ENCODE assay signal across 29 cellular contexts in the genomic region with DNA sequence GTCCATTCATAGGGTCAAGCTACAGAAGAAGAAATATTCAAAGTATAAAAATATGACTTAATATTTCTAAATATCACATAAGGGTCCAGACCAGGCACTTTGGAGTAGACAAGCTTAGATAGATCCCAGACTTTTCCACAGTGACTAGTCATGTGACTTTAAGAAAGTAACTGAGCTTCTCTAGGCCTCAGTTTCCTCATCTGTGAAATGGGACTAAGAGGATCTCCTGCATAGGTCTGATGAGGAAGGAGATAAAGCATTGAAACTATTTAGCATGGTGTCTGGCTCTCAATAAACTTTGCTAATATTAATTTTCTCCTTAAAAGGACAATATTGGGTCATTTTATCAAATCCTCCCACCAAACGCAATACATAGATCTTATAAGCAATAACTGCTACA.
DNase-seq lines count a peak whose midpoint lies in the region; ATAC-seq and TF ChIP-seq lines count a peak whose summit lies in the region.
"Had no signal": no experiment of that assay in that cellular context is flagged by ENCODE, and none has a peak within 500 bp of the region (broad histone marks: within the 10 kb centered on the region; RNA-seq: fewer than 3 reads in every experiment).

No MANE protein-coding gene starts in this region.

- no peaks in the 10 kb centered on the region for H3K4me1 Mint-ChIP-seq in activated CD8-positive, alpha-beta memory T cell treated with anti-CD3 and anti-CD28 coated beads, Interleukin-2, amount 10 ng/mL, durations not matched to agents 7 days and 5 days
- no peaks in the 10 kb centered on the region for H3K4me1 Mint-ChIP-seq in CD8-positive, alpha-beta T cell (ENCODE audit: low read depth)
- H3K4me1 Mint-ChIP-seq in activated CD8-positive, alpha-beta T cell treated with anti-CD3 and anti-CD28 coated beads, Interleukin-2, amount 10 ng/mL, durations not matched to agents 7 days and 5 days (ENCODE audit: low read depth) = no peaks in the 10 kb centered on the region
- peaks cover 60 to 82% of the 10 kb centered on the region in 2 donors for H3K4me1 Mint-ChIP-seq in immature natural killer cell
- H3K4me1 Mint-ChIP-seq: activated T-helper 17 cell treated with anti-CD3 and anti-CD28 coated beads, Interleukin-2, amount 50 U/mL, for 72 hours; CD4-positive, CD25-positive, alpha-beta regulatory T cell had no signal

- POLR2A ChIA-PET in CD8-positive, alpha-beta T cell (lab: Charles Lee) = interaction anchor here (0.8 kb wide), 1 partner anchor 56 kb away, joined by 3 read pairs; no protein-coding TSS in a partner anchor
- POLR2A ChIA-PET in activated CD8-positive, alpha-beta T cell treated with anti-CD3 and anti-CD28 coated beads, Interleukin-2, amount 10 ng/mL, durations not matched to agents 7 days and 5 days (lab: Charles Lee) = no interaction called here
- POLR2A ChIA-PET in HEK293T (lab: Yijun Ruan, JAX) = no interaction called here

- CTCF ChIA-PET in activated CD8-positive, alpha-beta memory T cell treated with anti-CD3 and anti-CD28 coated beads, Interleukin-2, amount 10 ng/mL, durations not matched to agents 7 days and 5 days (lab: Charles Lee) = interaction anchor here (1.8 kb wide), 1 partner anchor 27 kb away, joined by 4 read pairs; no protein-coding TSS in a partner anchor
- CTCF ChIA-PET in CD8-positive, alpha-beta T cell (lab: Charles Lee) = no interaction called here
- CTCF ChIA-PET in activated CD8-positive, alpha-beta T cell treated with anti-CD3 and anti-CD28 coated beads, Interleukin-2, amount 10 ng/mL, durations not matched to agents 7 days and 5 days (lab: Charles Lee) = interaction anchor here (1.0 to 2.2 kb wide), 3 partner anchors 27 to 60 kb away, joined by 4 to 6 read pairs (median 4); no protein-coding TSS in a partner anchor
- CTCF ChIA-PET in HEK293T (lab: Yijun Ruan, JAX) = no interaction called here

- no peaks in the 10 kb centered on the region for H3K27me3 Mint-ChIP-seq in activated CD8-positive, alpha-beta memory T cell treated with anti-CD3 and anti-CD28 coated beads, Interleukin-2, amount 10 ng/mL, durations not matched to agents 7 days and 5 days
- H3K27me3 Mint-ChIP-seq in CD8-positive, alpha-beta T cell (ENCODE audit: low read depth) = no peaks in the 10 kb centered on the region
- no peaks in the 10 kb centered on the region for H3K27me3 Mint-ChIP-seq in activated CD8-positive, alpha-beta T cell treated with anti-CD3 and anti-CD28 coated beads, Interleukin-2, amount 10 ng/mL, durations not matched to agents 7 days and 5 days (ENCODE audit: low read depth)
- H3K27me3 Mint-ChIP-seq in immature natural killer cell (ENCODE audit: low read depth in 3 of 3) = peaks cover 0 to 29% (median 16%) of the 10 kb centered on the region in 3 donors
- H3K27me3 Mint-ChIP-seq: activated T-helper 17 cell treated with anti-CD3 and anti-CD28 coated beads, Interleukin-2, amount 50 U/mL, for 72 hours; CD4-positive, CD25-positive, alpha-beta regulatory T cell; progenitor cell of endocrine pancreas had no signal

- peaks cover 5% of the 10 kb centered on the region for H3K36me3 Mint-ChIP-seq in activated CD8-positive, alpha-beta memory T cell treated with anti-CD3 and anti-CD28 coated beads, Interleukin-2, amount 10 ng/mL, durations not matched to agents 7 days and 5 days
- no peaks in the 10 kb centered on the region for H3K36me3 Mint-ChIP-seq in CD8-positive, alpha-beta T cell
- no peaks in the 10 kb centered on the region for H3K36me3 Mint-ChIP-seq in activated CD8-positive, alpha-beta T cell treated with anti-CD3 and anti-CD28 coated beads, Interleukin-2, amount 10 ng/mL, durations not matched to agents 7 days and 5 days (ENCODE audit: low read depth)
- peaks cover 33 to 39% (median 33%) of the 10 kb centered on the region in 3 donors for H3K36me3 Mint-ChIP-seq in immature natural killer cell
- H3K36me3 Mint-ChIP-seq: CD4-positive, CD25-positive, alpha-beta regulatory T cell had no signal

- TF ChIP-seq CTCF in CD8-positive, alpha-beta T cell (IDR thresholded peaks at IDR 0.05) = no peak
- no peak for TF ChIP-seq CTCF in Peyer's patch (IDR thresholded peaks at IDR 0.05)

- no peak for ATAC-seq in activated CD8-positive, alpha-beta memory T cell treated with anti-CD3 and anti-CD28 coated beads, Interleukin-2, amount 10 ng/mL, durations not matched to agents 7 days and 5 days
- ATAC-seq in CD8-positive, alpha-beta T cell = no peak
- no peak for ATAC-seq in activated CD8-positive, alpha-beta T cell treated with anti-CD3 and anti-CD28 coated beads, Interleukin-2, amount 10 ng/mL, durations not matched to agents 7 days and 5 days
- ATAC-seq: activated T-helper 17 cell treated with anti-CD3 and anti-CD28 coated beads, Interleukin-2, amount 50 U/mL, for 72 hours; esophagus mucosa; left ventricle myocardium superior; Right ventricle myocardium inferior; sciatic nerve had no signal

- peak overlapping the region; percentile 59 for H3K27ac Mint-ChIP-seq in activated CD8-positive, alpha-beta memory T cell treated with anti-CD3 and anti-CD28 coated beads, Interleukin-2, amount 10 ng/mL, durations not matched to agents 7 days and 5 days
- H3K27ac Mint-ChIP-seq in CD8-positive, alpha-beta T cell = no peak overlapping the region
- no peak overlapping the region for H3K27ac Mint-ChIP-seq in activated CD8-positive, alpha-beta T cell treated with anti-CD3 and anti-CD28 coated beads, Interleukin-2, amount 10 ng/mL, durations not matched to agents 7 days and 5 days
- H3K27ac Mint-ChIP-seq in immature natural killer cell = peak overlapping the region; percentile 90 to 97 (median 96)
- H3K27ac Mint-ChIP-seq: activated T-helper 17 cell treated with anti-CD3 and anti-CD28 coated beads, Interleukin-2, amount 50 U/mL, for 72 hours; dendritic cell treated with granulocyte-macrophage colony-stimulating factor and Interleukin-4, amounts not matched to agents 40 ng/mL and 50 ng/mL, for 4 days; endodermal cell; progenitor cell of endocrine pancreas had no signal

- H3K9me3 ChIP-seq in CD8-positive, alpha-beta T cell (ENCODE audit: low read length) = no peaks in the 10 kb centered on the region
- H3K9me3 ChIP-seq in Peyer's patch = no peaks in the 10 kb centered on the region
- H3K9me3 ChIP-seq: tibial artery, vagina had no signal

- H3K4me3 Mint-ChIP-seq in activated CD8-positive, alpha-beta memory T cell treated with anti-CD3 and anti-CD28 coated beads, Interleukin-2, amount 10 ng/mL, durations not matched to agents 7 days and 5 days = peak overlapping the region; percentile 70
- peak overlapping the region; percentile 70 for H3K4me3 Mint-ChIP-seq in CD8-positive, alpha-beta T cell
- peak overlapping the region; percentile 63 for H3K4me3 Mint-ChIP-seq in activated CD8-positive, alpha-beta T cell treated with anti-CD3 and anti-CD28 coated beads, Interleukin-2, amount 10 ng/mL, durations not matched to agents 7 days and 5 days
- H3K4me3 Mint-ChIP-seq in immature natural killer cell = peak overlapping the region; percentile 92 to 99 (median 98)
- H3K4me3 Mint-ChIP-seq: activated T-helper 17 cell treated with anti-CD3 and anti-CD28 coated beads, Interleukin-2, amount 50 U/mL, for 72 hours; dendritic cell treated with granulocyte-macrophage colony-stimulating factor and Interleukin-4, amounts not matched to agents 40 ng/mL and 50 ng/mL, for 4 days; endodermal cell had no signal

- no peak overlapping the region for H3K27ac ChIP-seq in CD8-positive, alpha-beta T cell (ENCODE audit: low read depth, low read length)
- H3K27ac ChIP-seq in Peyer's patch = no peak overlapping the region
- H3K27ac ChIP-seq: PC-9, tibial artery, vagina had no signal

- TF ChIP-seq POLR2A in Peyer's patch (IDR thresholded peaks at IDR 0.05) = no peak

- intact Hi-C loops in CD8-positive, alpha-beta T cell (cut with DNase I, micrococcal nuclease) = loop anchor here in 1 of 2 experiments (1.0 kb wide), 1 partner anchor 25 kb away; no protein-coding TSS in a partner anchor

- H3K36me3 ChIP-seq in CD8-positive, alpha-beta T cell (ENCODE audit: insufficient read depth, low read length) = no peaks in the 10 kb centered on the region
- no peaks in the 10 kb centered on the region for H3K36me3 ChIP-seq in Peyer's patch
- H3K36me3 ChIP-seq: tibial artery, vagina had no signal

- H3K27me3 ChIP-seq in CD8-positive, alpha-beta T cell (ENCODE audit: insufficient read depth, low read length) = no peaks in the 10 kb centered on the region
- no peaks in the 10 kb centered on the region for H3K27me3 ChIP-seq in Peyer's patch
- H3K27me3 ChIP-seq: tibial artery, vagina had no signal

- no peaks in the 10 kb centered on the region for H3K9me3 Mint-ChIP-seq in activated CD8-positive, alpha-beta memory T cell treated with anti-CD3 and anti-CD28 coated beads, Interleukin-2, amount 10 ng/mL, durations not matched to agents 7 days and 5 days (ENCODE audit: low read depth)
- no peaks in the 10 kb centered on the region for H3K9me3 Mint-ChIP-seq in CD8-positive, alpha-beta T cell
- no peaks in the 10 kb centered on the region for H3K9me3 Mint-ChIP-seq in activated CD8-positive, alpha-beta T cell treated with anti-CD3 and anti-CD28 coated beads, Interleukin-2, amount 10 ng/mL, durations not matched to agents 7 days and 5 days (ENCODE audit: insufficient read depth)
- H3K9me3 Mint-ChIP-seq in immature natural killer cell = no peaks in the 10 kb centered on the region
- H3K9me3 Mint-ChIP-seq: activated T-helper 17 cell treated with anti-CD3 and anti-CD28 coated beads, Interleukin-2, amount 50 U/mL, for 72 hours; CD4-positive, CD25-positive, alpha-beta regulatory T cell; dendritic cell treated with granulocyte-macrophage colony-stimulating factor and Interleukin-4, amounts not matched to agents 40 ng/mL and 50 ng/mL, for 4 days; endodermal cell had no signal

- H3K4me1 ChIP-seq in CD8-positive, alpha-beta T cell (ENCODE audit: insufficient read depth, low read length) = no peaks in the 10 kb centered on the region
- H3K4me1 ChIP-seq in Peyer's patch = no peaks in the 10 kb centered on the region
- H3K4me1 ChIP-seq: tibial artery, vagina had no signal

- H3K4me3 ChIP-seq in CD8-positive, alpha-beta T cell (ENCODE audit: low read depth, low read length) = no peak overlapping the region
- no peak overlapping the region for H3K4me3 ChIP-seq in Peyer's patch
- H3K4me3 ChIP-seq: PC-9, tibial artery, vagina had no signal

- no peak for DNase-seq in activated CD8-positive, alpha-beta memory T cell treated with anti-CD3 and anti-CD28 coated beads, Interleukin-2, amount 10 ng/mL, durations not matched to agents 7 days and 5 days
- DNase-seq in activated CD8-positive, alpha-beta memory T cell treated with anti-CD3 and anti-CD28 coated beads for 24 hours = no peak
- DNase-seq in CD8-positive, alpha-beta T cell = no peak
- no peak for DNase-seq in activated CD8-positive, alpha-beta T cell treated with anti-CD3 and anti-CD28 coated beads, Interleukin-2, amount 10 ng/mL, durations not matched to agents 7 days and 5 days
- DNase-seq in immature natural killer cell = no peak
- DNase-seq in Peyer's patch = no peak
- DNase-seq in EL = no peak
- no peak for DNase-seq in HEK293T (ENCODE audit: extremely low spot score)
- DNase-seq: CD4-positive, CD25-positive, alpha-beta regulatory T cell; central memory CD4-positive, alpha-beta T cell; endodermal cell; Karpas-422; kidney; left ventricle myocardium superior; NCI-H1436 treated with DMSO at 0.1 percent for 48 hours; NCI-H345; NCI-H69; nucleus accumbens; PC-9; stimulated activated CD4-positive, alpha-beta T cell treated with anti-CD3 and anti-CD28 coated beads, Interleukin-12 subunit alpha, Interleukin-12 subunit beta, amount 100 ng/mL, for 4 hours; stimulated activated CD4-positive, alpha-beta T cell treated with anti-CD3 and anti-CD28 coated beads, Interleukin-2, amount 100 ng/mL, for 48 hours; tibial artery had no signal

Comparison
In these comparisons a context has a peak if more than half of its experiments do, and no peak if none do; other contexts are left out.
1. H3K27ac Mint-ChIP-seq: peak in activated CD8-positive, alpha-beta memory T cell treated with anti-CD3 and anti-CD28 coated beads, Interleukin-2, amount 10 ng/mL, durations not matched to agents 7 days and 5 days (single experiment) and immature natural killer cell (6 of 6); none in CD8-positive, alpha-beta T cell (single experiment) and activated CD8-positive, alpha-beta T cell treated with anti-CD3 and anti-CD28 coated beads, Interleukin-2, amount 10 ng/mL, durations not matched to agents 7 days and 5 days (single experiment).
2. CTCF ChIA-PET loops: an anchor here in activated CD8-positive, alpha-beta memory T cell treated with anti-CD3 and anti-CD28 coated beads, Interleukin-2, amount 10 ng/mL, durations not matched to agents 7 days and 5 days (1.8 kb wide) and activated CD8-positive, alpha-beta T cell treated with anti-CD3 and anti-CD28 coated beads, Interleukin-2, amount 10 ng/mL, durations not matched to agents 7 days and 5 days (1.0 to 2.2 kb wide); none called in CD8-positive, alpha-beta T cell and HEK293T.
3. Peak in every context shown above with its lines, with median percentiles within 50 percentile points of each other: H3K4me3 Mint-ChIP-seq.